In genomic region chr14:103688906-103689902, GRCh38 we compare ENCODE assay signal across 9 cellular contexts. TPM values are rescaled to one million over a fixed set of nuclear protein-coding genes. Genes with fewer than 3 reads are reported as not detected.
DNase-seq lines count a peak whose midpoint lies in the region; ATAC-seq and TF ChIP-seq lines count a peak whose summit lies in the region.
"Had no signal": no experiment of that assay in that cellular context is flagged by ENCODE, and none has a peak within 500 bp of the region (broad histone marks: within the 10 kb centered on the region; RNA-seq: fewer than 3 reads in every experiment).

No MANE protein-coding gene starts in this region.

- TF ChIP-seq CTCF in GM10266 (IDR thresholded peaks at IDR 0.05; ENCODE audit: control insufficient read depth, insufficient read depth, low read depth, missing control alignments), result no peak
- TF ChIP-seq CTCF in neural progenitor cell (IDR thresholded peaks at IDR 0.05), result no peak

- H3K4me1 ChIP-seq in neural progenitor cell, result no peaks in the 10 kb centered on the region
- H3K4me1 ChIP-seq in effector memory CD4-positive, alpha-beta T cell (ENCODE audit: control insufficient read depth, insufficient read depth, low read length, poor library complexity, severe bottlenecking), result no peaks in the 10 kb centered on the region

- peak overlapping the region; percentile 27 for H3K9ac ChIP-seq in neural progenitor cell

- H3K9me3 ChIP-seq in neural progenitor cell (ENCODE audit: low read depth), result no peaks in the 10 kb centered on the region
- H3K9me3 ChIP-seq in effector memory CD4-positive, alpha-beta T cell (ENCODE audit: control insufficient read depth, low read length), result no peaks in the 10 kb centered on the region

- H3K9me3 Mint-ChIP-seq in neural progenitor cell, result no peaks in the 10 kb centered on the region

- H3K79me2 ChIP-seq in neural progenitor cell (ENCODE audit: low read depth), result no peaks in the 10 kb centered on the region

- no peaks in the 10 kb centered on the region for H3K27me3 Mint-ChIP-seq in neural progenitor cell (ENCODE audit: insufficient read depth, low read depth)

- peaks cover 20% of the 10 kb centered on the region for H3K36me3 Mint-ChIP-seq in neural progenitor cell

- no peak overlapping the region for H3K4me3 Mint-ChIP-seq in neural progenitor cell

- ATAC-seq in GM21717 (IDR thresholded peaks at IDR 0.05; ENCODE audit: unreplicated experiment), result peak; percentile 59
- no peak for ATAC-seq in HG03039 (IDR thresholded peaks at IDR 0.05; ENCODE audit: unreplicated experiment)

- H3F3A ChIP-seq in neural progenitor cell (ENCODE audit: low read depth), result no peaks in the 10 kb centered on the region

- H3K4me3 ChIP-seq in neural progenitor cell, result no peak overlapping the region
- H3K4me3 ChIP-seq in effector memory CD4-positive, alpha-beta T cell (ENCODE audit: insufficient read depth, low read depth, low read length, poor library complexity, severe bottlenecking), result no peak overlapping the region

- no peaks in the 10 kb centered on the region for H3K36me3 ChIP-seq in neural progenitor cell
- H3K36me3 ChIP-seq in effector memory CD4-positive, alpha-beta T cell (ENCODE audit: control insufficient read depth, insufficient read depth, low read length), result peaks cover 51% of the 10 kb centered on the region

- H3K27me3 ChIP-seq in neural progenitor cell, result no peaks in the 10 kb centered on the region
- no peaks in the 10 kb centered on the region for H3K27me3 ChIP-seq in effector memory CD4-positive, alpha-beta T cell (replicated peaks; ENCODE audit: control insufficient read depth, insufficient read depth, low read length, poor library complexity, severe bottlenecking)

- H3K4me1 Mint-ChIP-seq in neural progenitor cell, result peaks cover 2% of the 10 kb centered on the region

- DNase-seq in GM10266 (ENCODE audit: extremely low spot score), result peak; percentile 83
- DNase-seq in astrocyte of the hippocampus (ENCODE audit: low read depth, low spot score), result peak; percentile 90
- DNase-seq in neural progenitor cell (ENCODE audit: low spot score), result no peak
- no peak for DNase-seq in SHP77 treated with DMSO at 0.1 percent for 48 hours (lab: John Stamatoyannopoulos, UW)
- DNase-seq in retina, result no peak
- DNase-seq in effector memory CD4-positive, alpha-beta T cell, result no peak
- DNase-seq: NCI-H1092 treated with DMSO at 0.1 percent for 48 hours had no signal

- peaks cover 32% of the 10 kb centered on the region for H4K20me1 ChIP-seq in neural progenitor cell (ENCODE audit: low read depth)

- H3K27ac ChIP-seq in neural progenitor cell, result peak overlapping the region; percentile 29
- no peak overlapping the region for H3K27ac ChIP-seq in effector memory CD4-positive, alpha-beta T cell (ENCODE audit: insufficient read depth, low read length, poor library complexity, severe bottlenecking)

- H2AFZ ChIP-seq in neural progenitor cell (replicated peaks), result no peak overlapping the region

- H3K27ac Mint-ChIP-seq in neural progenitor cell, result no peak overlapping the region

- no peak overlapping the region for H3K4me2 ChIP-seq in neural progenitor cell

RNA-seq across cellular contexts. Expression of gene XRCC3, which starts 26.0 kb away (rescaled TPM):
- total RNA-seq in neural progenitor cell (ENCODE audit: low replicate concordance), result 59.7 and 60.2 TPM in 2 replicates

RNA-seq across cellular contexts. Expression of gene ZFYVE21, which starts 26.4 kb away (rescaled TPM):
- 46.2 and 53.2 TPM in 2 replicates for total RNA-seq in neural progenitor cell (ENCODE audit: low replicate concordance)

Comparison
In these comparisons a context has a peak if more than half of its experiments do, and no peak if none do; other contexts are left out.
1. DNase-seq: peak in GM10266 (single experiment) and astrocyte of the hippocampus (single experiment); none in neural progenitor cell (single experiment), SHP77 treated with DMSO at 0.1 percent for 48 hours (single experiment), retina (single experiment) and effector memory CD4-positive, alpha-beta T cell (0 of 3).